Comparison of ENCODE assay signal across 8 cellular contexts in genomic region chr10:72315611-72316385, GRCh38. TPM values are rescaled to one million over a fixed set of nuclear protein-coding genes. Genes with fewer than 3 reads are reported as not detected.
DNase-seq lines count a peak whose midpoint lies in the region; ATAC-seq and TF ChIP-seq lines count a peak whose summit lies in the region.

No MANE protein-coding gene starts in this region.

- H3K4me3 Mint-ChIP-seq in GM23338 (no peak overlapping the region), T-cell (peak overlapping the region in 1 of 3 donors; percentile 70)

- no peaks in the 10 kb centered on the region for H3K36me3 ChIP-seq in GM23338 (ENCODE audit: insufficient read depth)

- H3K4me3 ChIP-seq in GM23338 = no peak overlapping the region
- H3K4me3 ChIP-seq in fibroblast of the aortic adventitia (ENCODE audit: low read depth, low read length) = no peak overlapping the region

- no peaks in the 10 kb centered on the region for H4K20me1 ChIP-seq in GM23338 (replicated peaks; ENCODE audit: insufficient read depth)

- POLR2A ChIA-PET in T-cell (lab: Charles Lee) = no interaction called here

- H3K27me3 ChIP-seq in GM23338 (ENCODE audit: insufficient read depth) = no peaks in the 10 kb centered on the region

- no peaks in the 10 kb centered on the region; the same call in 2 of the 3 replicates for H3K9me3 Mint-ChIP-seq in GM23338
- no peaks in the 10 kb centered on the region for H3K9me3 Mint-ChIP-seq in T-cell

- DNase-seq in GM23338 (ENCODE audit: low spot score) (no peak), T-cell (no peak), fibroblast of the aortic adventitia (ENCODE audit: low read depth) (peak; percentile 98), sciatic nerve (ENCODE audit: low spot score) (no peak), NCI-H1048 (lab: John Stamatoyannopoulos, UW) (no peak)

- H3K4me1 Mint-ChIP-seq in GM23338 = peaks cover 40% of the 10 kb centered on the region
- peaks cover 63 to 72% (median 65%) of the 10 kb centered on the region in 3 donors for H3K4me1 Mint-ChIP-seq in T-cell

- peak overlapping the region; percentile 17; the same call in 1 of the 2 replicates for H3K27ac Mint-ChIP-seq in GM23338
- peak overlapping the region; percentile 96 to 98 for H3K27ac Mint-ChIP-seq in T-cell

- H2AFZ ChIP-seq in GM23338 = peak overlapping the region; percentile 19; the same call in 1 of the 2 replicates

- H3K4me2 ChIP-seq in GM23338 = no peak overlapping the region

- peaks cover 10% of the 10 kb centered on the region for H3F3A ChIP-seq in GM23338 (replicated peaks; ENCODE audit: low read depth)

- H3K27me3 Mint-ChIP-seq in GM23338 (ENCODE audit: insufficient read depth, low read depth, poor library complexity) = peaks cover 18% of the 10 kb centered on the region
- no peaks in the 10 kb centered on the region for H3K27me3 Mint-ChIP-seq in T-cell

- ATAC-seq in GM23338 = no peak
- ATAC-seq in T-cell (replicated peaks in 1 of 4) = no peak
- peak; percentile 2 for ATAC-seq in sciatic nerve
- no peak for ATAC-seq in activated CD4-positive, CD25-positive, alpha-beta regulatory T cell treated with anti-CD3 and anti-CD28 coated beads, Interleukin-2, amount 50 U/mL, for 24 hours
- no peak for ATAC-seq in HG03139 (IDR thresholded peaks at IDR 0.05; ENCODE audit: unreplicated experiment)
- ATAC-seq in HG02981 (IDR thresholded peaks at IDR 0.05; ENCODE audit: unreplicated experiment) = no peak

- peak overlapping the region; percentile 61; the same call in 1 of the 2 replicates for H3K27ac ChIP-seq in GM23338 (ENCODE audit: low read depth)

- H3K9me2 ChIP-seq in GM23338 (ENCODE audit: insufficient read depth) = no peaks in the 10 kb centered on the region

- intact Hi-C loops in sciatic nerve (cut with DNase I) = no loop called here

- H3K4me1 ChIP-seq in GM23338 (ENCODE audit: insufficient read depth) = peaks cover 28% of the 10 kb centered on the region

- H3K36me3 Mint-ChIP-seq in GM23338 (ENCODE audit: low read depth) (no peaks in the 10 kb centered on the region; the same call in 2 of the 3 replicates), T-cell (no peaks in the 10 kb centered on the region)

- H3K79me2 ChIP-seq in GM23338 (replicated peaks; ENCODE audit: insufficient read depth) = no peaks in the 10 kb centered on the region

- CTCF ChIA-PET in T-cell (lab: Charles Lee) = interaction anchor here in 1 of 2 donors (1.3 kb wide), 1 partner anchor 22 kb away, joined by 5 read pairs; no protein-coding TSS in a partner anchor

- TF ChIP-seq CTCF in GM23338 (conservative IDR thresholded peaks at IDR 0.05; ENCODE audit: low read depth in 2 of 2) = no peak
- no peak for TF ChIP-seq CTCF in fibroblast of the aortic adventitia (IDR thresholded peaks at IDR 0.05; ENCODE audit: insufficient read depth, low read length)

TF ChIP-seq in GM23338, 12 proteins besides CTCF, POLR2A, EP300 and RAD21 (continues in another document):
- TF ChIP-seq JUNB (IDR thresholded peaks at IDR 0.05; ENCODE audit: unreplicated experiment) = no peak
- TF ChIP-seq ETS1 (IDR thresholded peaks at IDR 0.05) = no peak
- TF ChIP-seq NANOG (IDR thresholded peaks at IDR 0.05; ENCODE audit: borderline replicate concordance) = no peak
- no peak for TF ChIP-seq EZH2phosphoT487 (IDR thresholded peaks at IDR 0.05; ENCODE audit: unreplicated experiment)
- no peak for TF ChIP-seq EZH2 (IDR thresholded peaks at IDR 0.05; ENCODE audit: low read depth, unreplicated experiment)
- TF ChIP-seq ZNF114 (CRISPR knock-in tag; IDR thresholded peaks at IDR 0.05) = no peak
- TF ChIP-seq CREB1 (CRISPR knock-in tag; IDR thresholded peaks at IDR 0.05; ENCODE audit: low read depth) = no peak
- no peak for TF ChIP-seq ZNF462 (CRISPR knock-in tag; IDR thresholded peaks at IDR 0.05)

RNA-seq across cellular contexts. Expression of gene DNAJB12, which starts 38.9 kb away (rescaled TPM):
- 13.0 and 16.0 TPM in 2 replicates for total RNA-seq in GM23338 (2014; rRNA removed; shearing (Covaris generic))
- 12.6 and 12.8 TPM in 2 replicates for polyA plus RNA-seq in GM23338 (2016; fragmentation: Nextera tagmentation; extraction: Ambion mirVana)
- total RNA-seq in T-cell = 10 to 100 TPM; 27.1 to 41.4 (median 31.2) TPM
- total RNA-seq in fibroblast of the aortic adventitia (ENCODE audit: low replicate concordance) = 17.7 and 24.5 TPM in 2 replicates
- total RNA-seq in sciatic nerve = 50.0 TPM

RNA-seq across cellular contexts. Expression of gene DDIT4, which starts 42.1 kb away (rescaled TPM):
- 110 and 136 TPM in 2 replicates for total RNA-seq in GM23338 (2014; rRNA removed; shearing (Covaris generic))
- polyA plus RNA-seq in GM23338 (2016; fragmentation: Nextera tagmentation; extraction: Ambion mirVana) = 108 and 114 TPM in 2 replicates
- 100 to 1,000 TPM in 2 of 5 donors, 10 to 100 TPM in 3; 39.9 to 326 (median 52.1) TPM for total RNA-seq in T-cell
- total RNA-seq in fibroblast of the aortic adventitia (ENCODE audit: low replicate concordance) = 52.4 and 166 TPM in 2 replicates
- 232 TPM for total RNA-seq in sciatic nerve
